ENCODE assay signal across 23 cellular contexts in the genomic region with DNA sequence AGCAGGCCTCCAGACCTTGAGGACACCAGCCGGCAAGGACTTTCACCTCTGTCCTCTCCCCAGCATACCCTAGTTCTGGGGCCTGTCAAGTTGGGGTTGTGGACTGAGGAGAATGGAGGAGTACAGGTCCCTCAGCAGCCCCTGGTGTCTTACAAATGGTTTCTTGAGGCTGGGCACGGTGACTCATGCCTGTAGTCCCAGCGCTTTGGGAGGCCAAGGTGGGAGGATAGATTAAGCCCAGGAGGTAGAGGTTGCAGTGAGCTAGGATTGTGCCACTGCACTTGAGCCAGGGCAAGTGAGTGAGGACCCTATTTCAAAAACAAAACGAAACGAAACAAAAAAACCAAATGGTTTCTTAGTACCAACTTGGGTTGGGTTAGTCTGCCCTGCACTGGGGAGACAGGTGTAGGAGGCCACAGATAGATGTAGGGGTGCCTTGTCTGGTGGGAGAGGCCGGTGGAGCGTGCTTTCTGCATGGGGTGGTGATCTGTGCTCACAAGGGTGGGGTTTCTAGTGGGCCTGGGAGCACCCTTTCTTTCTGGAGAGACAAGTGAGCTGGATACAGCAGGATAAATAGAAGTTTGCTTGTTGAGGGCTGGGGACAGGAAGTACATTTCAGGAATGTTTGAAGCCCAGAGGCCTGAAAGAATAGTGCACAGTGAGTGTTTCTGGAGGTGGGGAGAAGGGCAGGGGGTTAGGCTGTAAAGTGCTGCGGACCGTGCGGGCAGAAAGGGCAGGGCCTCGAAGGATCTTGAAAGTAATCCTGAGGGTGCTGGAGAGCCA. TPM values are rescaled to one million over a fixed set of nuclear protein-coding genes. Genes with fewer than 3 reads are reported as not detected.
DNase-seq lines count a peak whose midpoint lies in the region; ATAC-seq, FAIRE-seq and TF ChIP-seq lines count a peak whose summit lies in the region.
"Had no signal": no experiment of that assay in that cellular context is flagged by ENCODE, and none has a peak within 500 bp of the region (broad histone marks: within the 10 kb centered on the region; RNA-seq: fewer than 3 reads in every experiment).

No MANE protein-coding gene starts in this region.

- H3K4me2 ChIP-seq in H1 (ENCODE audit: insufficient read depth in 1 of 2, low read depth in 2 of 2, low read length in 2 of 2) (no peak overlapping the region), GM23248 (ENCODE audit: unreplicated experiment) (no peak overlapping the region)
- H3K4me2 ChIP-seq: KMS-11 had no signal

- CTCF ChIA-PET in H1 (lab: Charles Lee; ENCODE audit: partially characterized antibody), result interaction anchor here (0.6 to 5.1 kb wide), 10 partner anchors 8 to 155 kb away, joined by 3 to 58 read pairs (median 6); no protein-coding TSS in a partner anchor

- H3K56ac ChIP-seq in H1 (replicated peaks; ENCODE audit: insufficient read length, low read depth, low read length), result no peak overlapping the region

- H3K14ac ChIP-seq in H1 (ENCODE audit: insufficient read length), result no peak overlapping the region

- FAIRE-seq in H1 (lab: Jason Lieb, UNC), result no peak
- FAIRE-seq: GM12891 had no signal

- ATAC-seq in left ventricle myocardium superior, result no peak
- ATAC-seq: activated CD4-positive, CD25-positive, alpha-beta regulatory T cell treated with anti-CD3 and anti-CD28 coated beads, Interleukin-2, amount 50 U/mL, for 24 hours; PC-3 had no signal

- no peak overlapping the region; the same call in 1 of the 2 replicates for H4K8ac ChIP-seq in H1 (ENCODE audit: extremely low read depth, insufficient read depth, low read length)

- H3K27ac ChIP-seq in H1 (ENCODE audit: low read depth, low read length) (no peak overlapping the region), GM23248 (no peak overlapping the region)
- H3K27ac ChIP-seq: cardiac muscle cell, esophagus muscularis mucosa, KMS-11, sigmoid colon, SJCRH30 had no signal

- TF ChIP-seq EP300 in H1 (IDR thresholded peaks at IDR 0.05; ENCODE audit: borderline replicate concordance in 1 of 2, low read depth in 2 of 2, low read length in 2 of 2), result no peak

- peak overlapping the region; percentile 69 to 85 (median 70) for H3K27ac Mint-ChIP-seq in nephron
- H3K27ac Mint-ChIP-seq: activated T-helper 1 cell treated with anti-CD3 and anti-CD28 coated beads, Interleukin-12 subunit alpha, Interleukin-12 subunit beta, Interleukin-2, Interleukin-4 antibody, amounts not matched to agents 30 ng/mL and 10 ng/mL and 1 ng/mL, durations not matched to agents 14 hours and 24 hours and 36 hours; memory B cell had no signal

- no peak overlapping the region; the same call in 1 of the 2 replicates for H2BK15ac ChIP-seq in H1 (ENCODE audit: low read length)

- H2BK20ac ChIP-seq in H1 (ENCODE audit: low read length), result no peak overlapping the region

- H3F3A ChIP-seq in GM23248 (ENCODE audit: insufficient read depth), result 0 out of 2 replicates have a peak, but pooled peaks cover 5% of the 10 kb centered on the region

- no peaks in the 10 kb centered on the region for H3K36me3 Mint-ChIP-seq in nephron (ENCODE audit: low read depth)
- H3K36me3 Mint-ChIP-seq: memory B cell had no signal

- POLR2A ChIA-PET in H1 (lab: Charles Lee; ENCODE audit: partially characterized antibody), result interaction anchor here (0.7 to 2.0 kb wide), 8 partner anchors 10 to 124 kb away, joined by 3 to 9 read pairs (median 3); no protein-coding TSS in a partner anchor

- no peak overlapping the region for H3K23ac ChIP-seq in H1 (ENCODE audit: insufficient read length)

- H3K27me3 ChIP-seq in NT2/D1 (ENCODE audit: insufficient read depth, insufficient read length), result peaks cover 47% of the 10 kb centered on the region
- peaks cover 17 to 60% (median 50%) of the 10 kb centered on the region in 4 experiments for H3K27me3 ChIP-seq in H1 (replicated peaks in 1 of 4; ENCODE audit: control insufficient read depth in 3 of 4, extremely low read depth in 1 of 4, insufficient read depth in 3 of 4, low read length in 3 of 4)
- H3K27me3 ChIP-seq in GM23248 (replicated peaks; ENCODE audit: insufficient read depth), result peaks cover 21% of the 10 kb centered on the region

- H3K4ac ChIP-seq in H1 (replicated peaks; ENCODE audit: insufficient read length, low read depth, low read length), result no peak overlapping the region

- H4K20me1 ChIP-seq in H1 (replicated peaks in 1 of 2; ENCODE audit: control insufficient read depth in 1 of 2, insufficient read depth in 2 of 2, low read length in 2 of 2), result peaks cover 1 to 2% of the 10 kb centered on the region in 2 experiments
- no peaks in the 10 kb centered on the region for H4K20me1 ChIP-seq in GM23248 (ENCODE audit: insufficient read depth)

- peaks cover 13% of the 10 kb centered on the region for H3K23me2 ChIP-seq in H1 (ENCODE audit: low read depth, low read length)

- no peak overlapping the region for H4K5ac ChIP-seq in H1 (ENCODE audit: insufficient read length, low read depth, low read length)

- H3K36me3 ChIP-seq in NT2/D1 (ENCODE audit: insufficient read depth, insufficient read length, low read length), result no peaks in the 10 kb centered on the region
- H3K36me3 ChIP-seq in H1 (ENCODE audit: control insufficient read depth in 2 of 4, insufficient read depth in 4 of 4, low read length in 3 of 4), result no peaks in the 10 kb centered on the region
- H3K36me3 ChIP-seq in GM23248 (ENCODE audit: low read depth), result no peaks in the 10 kb centered on the region
- H3K36me3 ChIP-seq: cardiac muscle cell, esophagus muscularis mucosa, HAP-1, sigmoid colon, SJCRH30 had no signal

- H3K9me3 ChIP-seq in NT2/D1 (ENCODE audit: insufficient read depth, low read length) (no peaks in the 10 kb centered on the region), H1 (ENCODE audit: insufficient read depth in 2 of 2, low read depth in 1 of 2, low read length in 1 of 2) (no peaks in the 10 kb centered on the region), GM23248 (ENCODE audit: low read depth) (no peaks in the 10 kb centered on the region)
- H3K9me3 ChIP-seq: esophagus muscularis mucosa, HAP-1, sigmoid colon, SJCRH30 had no signal

- H2BK12ac ChIP-seq in H1 (ENCODE audit: low read depth, low read length), result 0 out of 2 replicates have a peak overlapping the region, but pooled peaks have one; percentile 75

- no peaks in the 10 kb centered on the region for H3K9me3 Mint-ChIP-seq in nephron
- H3K9me3 Mint-ChIP-seq: activated T-helper 1 cell treated with anti-CD3 and anti-CD28 coated beads, Interleukin-12 subunit alpha, Interleukin-12 subunit beta, Interleukin-2, Interleukin-4 antibody, amounts not matched to agents 30 ng/mL and 10 ng/mL and 1 ng/mL, durations not matched to agents 14 hours and 24 hours and 36 hours; memory B cell had no signal

- H2BK5ac ChIP-seq in H1 (ENCODE audit: low read depth, low read length), result no peak overlapping the region

- H3K18ac ChIP-seq in H1 (ENCODE audit: extremely low read depth, low read length), result no peak overlapping the region

- TF ChIP-seq CTCF in H1 (IDR thresholded peaks at IDR 0.05; ENCODE audit: control extremely low read depth in 1 of 3, insufficient read depth in 1 of 3, low read depth in 1 of 3, low read length in 3 of 3) (no peak), nephron (IDR thresholded peaks at IDR 0.05; ENCODE audit: unreplicated experiment in 3 of 3) (no peak)

- H2AK5ac ChIP-seq in H1 (ENCODE audit: low read depth, low read length), result 0 out of 2 replicates have a peak overlapping the region, but pooled peaks have one; percentile 72

- peak overlapping the region; percentile 1 for H4K91ac ChIP-seq in H1 (replicated peaks; ENCODE audit: insufficient read length, low read length)

- no peaks in the 10 kb centered on the region for H3K9me2 ChIP-seq in GM23248 (ENCODE audit: insufficient read depth)

- intact Hi-C loops in left ventricle myocardium superior (cut with micrococcal nuclease), result no loop called here

- H3K79me2 ChIP-seq in H1 (ENCODE audit: control insufficient read depth in 1 of 2, insufficient read depth in 2 of 2, low read length in 2 of 2) (no peaks in the 10 kb centered on the region), GM23248 (ENCODE audit: insufficient read depth) (no peaks in the 10 kb centered on the region)

- no peaks in the 10 kb centered on the region for H3K79me1 ChIP-seq in H1 (ENCODE audit: low read depth, low read length)

- H3K4me3 ChIP-seq in NT2/D1 (ENCODE audit: insufficient read length, low read depth) (no peak overlapping the region), H1 (ENCODE audit: extremely low read depth in 1 of 4, insufficient read depth in 2 of 4, low read depth in 3 of 4, low read length in 4 of 4) (no peak overlapping the region), GM23248 (no peak overlapping the region)
- H3K4me3 ChIP-seq: cardiac muscle cell, esophagus muscularis mucosa, HAP-1, sigmoid colon had no signal

- no peak overlapping the region for H2BK120ac ChIP-seq in H1 (replicated peaks; ENCODE audit: low read depth, low read length)

- in situ Hi-C loops in GM23248 (cut with MboI), result no loop called here

- no peak for TF ChIP-seq POLR2A in H1 (IDR thresholded peaks at IDR 0.05; ENCODE audit: control extremely low read depth in 1 of 2, low read depth in 2 of 2, low read length in 2 of 2)

- TF ChIP-seq RAD21 in H1 (IDR thresholded peaks at IDR 0.05 in 1 of 2, conservative IDR thresholded peaks at IDR 0.05 in 1 of 2; ENCODE audit: low read depth in 2 of 2, low read length in 2 of 2), result no peak

- H2AFZ ChIP-seq in H1 (ENCODE audit: low read length), result no peak overlapping the region
- no peak overlapping the region for H2AFZ ChIP-seq in GM23248

- no peak for DNase-seq in NT2/D1 (ENCODE audit: low read depth, low spot score)
- DNase-seq in H1 (ENCODE audit: low read depth in 1 of 2, low spot score in 2 of 2), result no peak
- DNase-seq in NCI-H128 (lab: John Stamatoyannopoulos, UW; ENCODE audit: unreplicated experiment), result no peak
- DNase-seq in left ventricle myocardium superior, result no peak
- DNase-seq in SHP77 (lab: John Stamatoyannopoulos, UW), result no peak
- no peak for DNase-seq in GM23248
- DNase-seq: NCI-H1105; nucleus accumbens; PC-3; sigmoid colon; SJCRH30; stimulated activated CD4-positive, alpha-beta T cell treated with anti-CD3 and anti-CD28 coated beads, Interleukin-1b, Interleukin-23, amount 100 ng/mL, for 48 hours had no signal

- WGBS in H1 (ENCODE audit: extremely low coverage in 1 of 2, insufficient coverage in 1 of 2, insufficient read length in 1 of 2, insufficient replicate concordance in 2 of 2, low coverage in 1 of 2, low lambda C conversion rate in 2 of 2, missing lambda C conversion rate in 1 of 2), 2 experiments, result 85% methylated on average over 11 of the region's 11 CpGs; no CpG with 5 or more reads in 1 of the 2 experiments
- 83 to 87% methylated on average over 11 of the region's 11 CpGs for WGBS in GM23248 (ENCODE audit: low coverage in 1 of 2, low lambda C conversion rate in 2 of 2, missing lambda C conversion rate in 2 of 2), 2 experiments

- H3K4me1 Mint-ChIP-seq in nephron, result peaks cover 70% of the 10 kb centered on the region

- peaks cover 87% of the 10 kb centered on the region for H3K27me3 Mint-ChIP-seq in nephron (ENCODE audit: low read depth)

- H3K9ac ChIP-seq in NT2/D1 (ENCODE audit: insufficient read length, low read depth) (peak overlapping the region; percentile 10), H1 (replicated peaks in 1 of 4; ENCODE audit: extremely low read depth in 1 of 4, low read depth in 3 of 4, low read length in 3 of 4) (no peak overlapping the region), GM23248 (no peak overlapping the region)
- H3K9ac ChIP-seq: KMS-11 had no signal

- peak overlapping the region; percentile 12 to 25 (median 18) for H3K4me3 Mint-ChIP-seq in nephron
- H3K4me3 Mint-ChIP-seq: activated T-helper 1 cell treated with anti-CD3 and anti-CD28 coated beads, Interleukin-12 subunit alpha, Interleukin-12 subunit beta, Interleukin-2, Interleukin-4 antibody, amounts not matched to agents 30 ng/mL and 10 ng/mL and 1 ng/mL, durations not matched to agents 14 hours and 24 hours and 36 hours; memory B cell had no signal

- peaks cover 12% of the 10 kb centered on the region for H3K4me1 ChIP-seq in NT2/D1 (ENCODE audit: insufficient read depth, insufficient read length)
- peaks cover 7 to 15% (median 8%) of the 10 kb centered on the region in 4 experiments for H3K4me1 ChIP-seq in H1 (replicated peaks in 1 of 4; ENCODE audit: control insufficient read depth in 3 of 4, insufficient read depth in 4 of 4, low read length in 3 of 4)
- H3K4me1 ChIP-seq in GM23248 (ENCODE audit: insufficient read depth), result peaks cover 9% of the 10 kb centered on the region
- H3K4me1 ChIP-seq: HAP-1 had no signal

RNA-seq across cellular contexts. Expression of gene PSD2, which starts 37.7 kb away (rescaled TPM):
- 0.06 and 0.13 TPM in 2 replicates for total RNA-seq in H1 (2021; fragmentation: NEBNext Ultra II Directional; extraction: Animal tissue kit (Norgen Biotek cat#: 25700))
- 0.14 and 0.25 TPM in 2 replicates for polyA plus RNA-seq in H1 (2011; rRNA removed)
- polyA plus RNA-seq in H1 (2011; cell fraction: cytosol; rRNA removed), result 0.23 TPM
- 0.48 TPM for polyA plus RNA-seq in H1 (2011; cell fraction: nucleus; rRNA removed)
- 0.09 to 0.24 TPM (median 0.15 TPM) in 4 replicates for polyA plus RNA-seq in H1 (2012, experiment 1 of 2)
- 0.14 TPM for polyA plus RNA-seq in H1 (2012, experiment 2 of 2)
- 0.06 TPM for polyA plus RNA-seq in H1 (2013, experiment 1 of 2)
- polyA plus RNA-seq in H1 (2013, experiment 2 of 2), result 0.09 TPM
- 0.17 TPM in 1 of 2 replicates, not detected in the other for polyA minus RNA-seq in H1 (2011; rRNA and poly(A)+ RNA removed)
- polyA minus RNA-seq in H1 (2011; cell fraction: cytosol; rRNA and poly(A)+ RNA removed), result not detected
- polyA minus RNA-seq in H1 (2011; cell fraction: nucleus; rRNA and poly(A)+ RNA removed), result 0.20 TPM
- not detected for total RNA-seq in left ventricle myocardium superior
- under 0.01 TPM in 1 of 2 replicates, not detected in the other for total RNA-seq in GM23248 (2014; rRNA removed; shearing (Covaris generic))
- 0.11 TPM in 1 of 2 replicates, not detected in the other for polyA plus RNA-seq in GM23248 (2016; fragmentation: Nextera tagmentation; extraction: Ambion mirVana)
- total RNA-seq: activated CD8-positive, alpha-beta memory T cell treated with anti-CD3 and anti-CD28 coated beads for 36 hours; activated T-helper 1 cell treated with anti-CD3 and anti-CD28 coated beads, Interleukin-12 subunit alpha, Interleukin-12 subunit beta, Interleukin-2, Interleukin-4 antibody, amounts not matched to agents 30 ng/mL and 10 ng/mL and 1 ng/mL, durations not matched to agents 14 hours and 24 hours and 36 hours; PC-3; SJCRH30; T-helper 2 cell treated with Interferon-gamma antibody and Interleukin-4, amounts not matched to agents 100 ng/mL and 5 ng/mL, for 36 hours had no signal
